ENCODE assay signal across 33 cellular contexts in the genomic region with DNA sequence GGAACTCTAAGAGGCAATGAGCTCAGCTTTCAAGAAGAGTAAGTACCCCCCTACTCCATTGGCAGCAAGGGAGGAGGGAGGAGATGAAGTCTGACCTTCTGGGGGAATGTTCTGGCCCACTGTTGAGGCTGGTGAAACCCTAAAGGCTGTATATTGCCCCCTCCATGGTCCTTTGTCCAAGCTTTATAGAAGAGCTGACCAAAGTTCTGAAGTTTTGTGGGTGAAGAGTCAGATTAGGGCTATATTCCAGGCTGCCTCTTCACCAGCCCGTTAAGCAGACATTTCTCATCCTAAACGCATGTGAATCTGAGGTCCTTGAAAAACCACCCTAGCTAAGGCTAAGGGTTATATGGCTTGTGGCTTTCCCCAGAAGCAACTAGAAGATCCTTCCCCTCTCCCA. TPM values are rescaled to one million over a fixed set of nuclear protein-coding genes. Genes with fewer than 3 reads are reported as not detected.
"Had no signal": no experiment of that assay in that cellular context is flagged by ENCODE, and none has a peak within 500 bp of the region (broad histone marks: within the 10 kb centered on the region; RNA-seq: fewer than 3 reads in every experiment).

No MANE protein-coding gene starts in this region.

- H3K9me3 ChIP-seq: colonic mucosa, gastroesophageal sphincter, heart left ventricle, lower lobe of right lung, psoas muscle, sigmoid colon, testis, tibial artery, upper lobe of left lung had no signal

- H3K27ac Mint-ChIP-seq: dendritic cell treated with granulocyte-macrophage colony-stimulating factor and Interleukin-4, amounts not matched to agents 40 ng/mL and 50 ng/mL, for 4 days; endodermal cell; nephron progenitor cell; stimulated activated effector memory CD8-positive, alpha-beta T cell treated with anti-CD3 and anti-CD28 coated beads, Interleukin-12 subunit alpha, Interleukin-12 subunit beta, amount 100 ng/mL, for 72 hours had no signal

- H3K4me2 ChIP-seq: hepatocyte had no signal

- H3K27ac ChIP-seq: colonic mucosa, epithelial cell of prostate, gastroesophageal sphincter, heart left ventricle, hepatocyte, lower lobe of right lung, ovary, psoas muscle, sigmoid colon, testis, tibial artery, upper lobe of left lung had no signal

- H3K4me3 ChIP-seq: colonic mucosa, gastroesophageal sphincter, heart left ventricle, hepatocyte, lower lobe of right lung, ovary, psoas muscle, sigmoid colon, tibial artery, upper lobe of left lung had no signal

- DNase-seq: colonic mucosa; effector CD8-positive, alpha-beta T cell; endodermal cell; foreskin fibroblast; heart left ventricle; left cardiac atrium; left ventricle myocardium superior; lower lobe of right lung; naive thymus-derived CD8-positive, alpha-beta T cell; nephron progenitor cell; occipital lobe; ovary; posterior cingulate gyrus; psoas muscle; right cardiac atrium; sigmoid colon; stimulated activated CD4-positive, alpha-beta T cell treated with anti-CD3 and anti-CD28 coated beads, Interleukin-2, amount 100 ng/mL, for 24 hours; stimulated activated CD4-positive, alpha-beta T cell treated with anti-CD3 and anti-CD28 coated beads, Interleukin-4, amount 100 ng/mL, for 24 hours; stimulated activated naive CD8-positive, alpha-beta T cell treated with anti-CD3 and anti-CD28 coated beads, Interleukin-15, Interleukin-2, amounts not matched to agents 100 U/mL and 50 U/mL, for 24 hours; testis; tibial artery had no signal

- H2AFZ ChIP-seq: hepatocyte had no signal

- H3K36me3 Mint-ChIP-seq: naive thymus-derived CD8-positive, alpha-beta T cell; stimulated activated effector memory CD8-positive, alpha-beta T cell treated with anti-CD3 and anti-CD28 coated beads, Interleukin-12 subunit alpha, Interleukin-12 subunit beta, amount 100 ng/mL, for 72 hours had no signal

- H3K36me3 ChIP-seq: colonic mucosa, gastroesophageal sphincter, heart left ventricle, lower lobe of right lung, ovary, sigmoid colon, tibial artery, upper lobe of left lung had no signal

- H3K4me1 Mint-ChIP-seq: endodermal cell; naive thymus-derived CD8-positive, alpha-beta T cell; nephron progenitor cell; stimulated activated effector memory CD8-positive, alpha-beta T cell treated with anti-CD3 and anti-CD28 coated beads, Interleukin-12 subunit alpha, Interleukin-12 subunit beta, amount 100 ng/mL, for 72 hours had no signal

- ATAC-seq: esophagus mucosa; gastroesophageal sphincter; heart left ventricle; left cardiac atrium; left ventricle myocardium superior; naive thymus-derived CD8-positive, alpha-beta T cell; psoas muscle; right cardiac atrium; stimulated activated effector memory CD8-positive, alpha-beta T cell treated with anti-CD3 and anti-CD28 coated beads, Interleukin-12 subunit alpha, Interleukin-12 subunit beta, amount 100 ng/mL, for 72 hours; stimulated activated naive CD8-positive, alpha-beta T cell treated with anti-CD3 and anti-CD28 coated beads, Interleukin-15, Interleukin-2, amounts not matched to agents 100 U/mL and 50 U/mL, for 24 hours had no signal

- H3K4me1 ChIP-seq: colonic mucosa, lower lobe of right lung, psoas muscle, testis had no signal

- H3K79me2 ChIP-seq: hepatocyte had no signal

- H3K4me3 Mint-ChIP-seq: dendritic cell treated with granulocyte-macrophage colony-stimulating factor and Interleukin-4, amounts not matched to agents 40 ng/mL and 50 ng/mL, for 4 days; endodermal cell; naive thymus-derived CD8-positive, alpha-beta T cell; nephron progenitor cell; stimulated activated effector memory CD8-positive, alpha-beta T cell treated with anti-CD3 and anti-CD28 coated beads, Interleukin-12 subunit alpha, Interleukin-12 subunit beta, amount 100 ng/mL, for 72 hours had no signal

- H3K27me3 ChIP-seq: ovary, testis had no signal

- H3K9me3 Mint-ChIP-seq: dendritic cell treated with granulocyte-macrophage colony-stimulating factor and Interleukin-4, amounts not matched to agents 40 ng/mL and 50 ng/mL, for 4 days; endodermal cell; nephron progenitor cell; stimulated activated effector memory CD8-positive, alpha-beta T cell treated with anti-CD3 and anti-CD28 coated beads, Interleukin-12 subunit alpha, Interleukin-12 subunit beta, amount 100 ng/mL, for 72 hours had no signal

RNA-seq across cellular contexts. Expression of a gene that starts 1.4 kb away (rescaled TPM):
- total RNA-seq: colonic mucosa; esophagus mucosa; gastroesophageal sphincter; heart left ventricle; hepatocyte; kidney epithelial cell; left cardiac atrium; left ventricle myocardium superior; lower lobe of right lung; mesenteric fat pad; myocyte; naive thymus-derived CD8-positive, alpha-beta T cell; ovary; psoas muscle; renal cortical epithelial cell; right cardiac atrium; sigmoid colon; skeletal muscle tissue; upper lobe of left lung had no signal
- polyA plus RNA-seq: heart left ventricle; hepatocyte; naive thymus-derived CD8-positive, alpha-beta T cell; ovary; right cardiac atrium; sigmoid colon had no signal

RNA-seq across cellular contexts. Expression of a gene that starts 13.0 kb away (rescaled TPM):
- total RNA-seq: myocyte; naive thymus-derived CD8-positive, alpha-beta T cell had no signal
- polyA plus RNA-seq: naive thymus-derived CD8-positive, alpha-beta T cell had no signal
